8 cellular contexts compared by ENCODE assay signal in the genomic region with DNA sequence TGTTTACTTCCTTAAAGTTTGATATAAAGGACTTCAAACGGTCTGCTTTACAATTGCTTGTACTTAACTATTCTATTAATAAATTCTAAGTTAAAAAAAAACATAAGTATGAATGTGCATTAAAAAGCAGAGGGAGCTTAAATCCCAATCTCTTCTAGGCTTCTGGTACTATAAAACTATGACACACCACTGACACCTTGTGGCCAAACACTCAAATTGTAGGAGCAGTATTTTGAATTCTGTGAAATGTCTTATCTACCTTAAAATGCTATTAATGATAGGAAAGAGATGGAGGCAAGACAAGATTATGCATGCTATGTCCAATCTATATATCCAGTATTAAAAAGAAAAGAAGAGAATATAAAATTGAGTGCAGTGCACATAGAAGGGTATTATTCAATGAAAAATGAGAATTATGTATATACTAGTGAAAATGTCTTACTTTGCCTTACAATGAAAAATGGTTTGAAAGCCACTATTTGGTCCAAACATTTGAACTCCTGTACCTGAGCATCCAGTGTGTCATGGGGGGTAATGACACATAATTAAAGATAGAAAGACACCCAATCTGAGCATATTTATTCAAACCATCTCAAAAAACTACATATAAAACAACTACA.
A peak's percentile ranks its signal among the peaks of the same experiment; 100 is the strongest.
DNase-seq lines count a peak whose midpoint lies in the region; ATAC-seq lines count a peak whose summit lies in the region.

No MANE protein-coding gene starts in this region.

- no peak overlapping the region for H3K9ac ChIP-seq in GM23248

- H3K9me3 ChIP-seq in GM23248 (ENCODE audit: low read depth), result no peaks in the 10 kb centered on the region

- no peaks in the 10 kb centered on the region for H4K20me1 ChIP-seq in GM23248 (ENCODE audit: insufficient read depth)

- H3K27ac ChIP-seq in GM23248, result no peak overlapping the region

- H3K27me3 ChIP-seq in GM23248 (replicated peaks; ENCODE audit: insufficient read depth), result no peaks in the 10 kb centered on the region

- WGBS in GM23248 (ENCODE audit: low coverage in 1 of 2, low lambda C conversion rate in 2 of 2, missing lambda C conversion rate in 2 of 2), 2 experiments, result 33 to 43% methylated on average over 1 of the region's 1 CpG

- in situ Hi-C loops in GM23248 (cut with MboI), result loop anchor here (25.0 kb wide), 1 partner anchor 749 kb away; no protein-coding TSS in a partner anchor

- peak; percentile 72 for DNase-seq in CD1c-positive myeloid dendritic cell (ENCODE audit: extremely low spot score)
- peak; percentile 60 for DNase-seq in GM23248
- DNase-seq in NCI-H748 treated with DMSO at 0.1 percent for 48 hours (lab: John Stamatoyannopoulos, UW), result peak; percentile 64
- peak; percentile 16 for DNase-seq in activated naive CD4-positive, alpha-beta T cell treated with anti-CD3 and anti-CD28 coated beads, Interleukin-2, amount 50 U/mL, for 16 hours
- peak; percentile 54 for DNase-seq in islet precursor cell
- DNase-seq in stimulated activated naive CD4-positive, alpha-beta T cell (lab: John Stamatoyannopoulos, UW), result peak in 4 of 6 experiments; percentile 11 to 50 (median 30)
- DNase-seq in NK-92 treated with Interleukin-12 subunit alpha and Interleukin-12 subunit beta, amount 100 ng/mL, for 24 hours (lab: John Stamatoyannopoulos, UW), result no peak

- H3F3A ChIP-seq in GM23248 (ENCODE audit: insufficient read depth), result no peaks in the 10 kb centered on the region

- H3K9me2 ChIP-seq in GM23248 (ENCODE audit: insufficient read depth), result no peaks in the 10 kb centered on the region

- no peak for ATAC-seq in HG03565 (IDR thresholded peaks at IDR 0.05; ENCODE audit: unreplicated experiment)

- no peak overlapping the region for H3K4me3 ChIP-seq in GM23248

- no peak overlapping the region for H3K4me2 ChIP-seq in GM23248 (ENCODE audit: unreplicated experiment)

- no peak overlapping the region for H2AFZ ChIP-seq in GM23248

- H3K79me2 ChIP-seq in GM23248 (ENCODE audit: insufficient read depth), result no peaks in the 10 kb centered on the region

- 0 out of 2 replicates have a peak, but pooled peaks cover 3% of the 10 kb centered on the region for H3K36me3 ChIP-seq in GM23248 (ENCODE audit: low read depth)

- H3K4me1 ChIP-seq in GM23248 (ENCODE audit: insufficient read depth), result no peaks in the 10 kb centered on the region
